8 cellular contexts compared by ENCODE assay signal in genomic region chr17:79082311-79083190, GRCh38. TPM values are rescaled to one million over a fixed set of nuclear protein-coding genes. Genes with fewer than 3 reads are reported as not detected.
DNase-seq lines count a peak whose midpoint lies in the region; ATAC-seq and TF ChIP-seq lines count a peak whose summit lies in the region.

No MANE protein-coding gene starts in this region.

- H3K36me3 ChIP-seq in esophagus squamous epithelium = peaks cover 21 to 93% (median 22%) of the 10 kb centered on the region in 3 donors
- peaks cover 32% of the 10 kb centered on the region for H3K36me3 ChIP-seq in neutrophil

- no peaks in the 10 kb centered on the region for H3K27me3 Mint-ChIP-seq in activated CD8-positive, alpha-beta T cell treated with anti-CD3 and anti-CD28 coated beads for 36 hours

- H3K9me3 Mint-ChIP-seq in activated CD8-positive, alpha-beta T cell treated with anti-CD3 and anti-CD28 coated beads for 36 hours = no peaks in the 10 kb centered on the region

- H3K36me3 Mint-ChIP-seq in activated CD8-positive, alpha-beta T cell treated with anti-CD3 and anti-CD28 coated beads for 36 hours (ENCODE audit: low read depth) = peaks cover 14% of the 10 kb centered on the region

- WGBS in esophagus squamous epithelium, 2 donors = 37 to 58% methylated on average over 15 to 16 of the region's 41 CpGs

- no peaks in the 10 kb centered on the region for H3K4me1 Mint-ChIP-seq in activated CD8-positive, alpha-beta T cell treated with anti-CD3 and anti-CD28 coated beads for 36 hours (ENCODE audit: low read depth)

- TF ChIP-seq POLR2A in esophagus squamous epithelium (IDR thresholded peaks at IDR 0.05) = no peak

- no peak overlapping the region for H3K4me3 Mint-ChIP-seq in activated CD8-positive, alpha-beta T cell treated with anti-CD3 and anti-CD28 coated beads for 36 hours

- no peaks in the 10 kb centered on the region for H3K9me3 ChIP-seq in esophagus squamous epithelium
- H3K9me3 ChIP-seq in neutrophil = no peaks in the 10 kb centered on the region

- H3K27ac ChIP-seq in esophagus squamous epithelium = no peak overlapping the region
- H3K27ac ChIP-seq in neutrophil = no peak overlapping the region

- H3K27me3 ChIP-seq in esophagus squamous epithelium (no peaks in the 10 kb centered on the region), neutrophil (no peaks in the 10 kb centered on the region)

- H3K4me3 ChIP-seq in esophagus squamous epithelium = no peak overlapping the region
- no peak overlapping the region for H3K4me3 ChIP-seq in neutrophil (ENCODE audit: low read depth in 1 of 2, low read length in 1 of 2)

- ATAC-seq in activated CD8-positive, alpha-beta T cell treated with anti-CD3 and anti-CD28 coated beads for 36 hours = peak; percentile 76
- no peak for ATAC-seq in GM21786 (IDR thresholded peaks at IDR 0.05; ENCODE audit: unreplicated experiment)

- H3K4me1 ChIP-seq in esophagus squamous epithelium (peaks cover 0 to 7% (median 0%) of the 10 kb centered on the region in 3 donors), neutrophil (ENCODE audit: control insufficient read depth in 1 of 2, insufficient read depth in 1 of 2, low read depth in 1 of 2, low read length in 1 of 2) (no peaks in the 10 kb centered on the region)

- intact Hi-C loops in activated CD8-positive, alpha-beta T cell treated with anti-CD3 and anti-CD28 coated beads for 36 hours (cut with micrococcal nuclease) = no loop called here
- intact Hi-C loops in esophagus squamous epithelium (cut with DNase I) = no loop called here

- POLR2A ChIA-PET in activated CD8-positive, alpha-beta T cell treated with anti-CD3 and anti-CD28 coated beads for 36 hours (lab: Charles Lee) = no interaction called here

- peak; percentile 91 for TF ChIP-seq CTCF in activated CD8-positive, alpha-beta T cell treated with anti-CD3 and anti-CD28 coated beads for 36 hours (IDR thresholded peaks at IDR 0.05)
- TF ChIP-seq CTCF in esophagus squamous epithelium (IDR thresholded peaks at IDR 0.05) (peak in 5 of 6 experiments; percentile 60 to 73 (median 70)), neutrophil (IDR thresholded peaks at IDR 0.05) (peak; percentile 59)

- H3K27ac Mint-ChIP-seq in activated CD8-positive, alpha-beta T cell treated with anti-CD3 and anti-CD28 coated beads for 36 hours = no peak overlapping the region

- CTCF ChIA-PET in activated CD8-positive, alpha-beta T cell treated with anti-CD3 and anti-CD28 coated beads for 36 hours (lab: Charles Lee) = interaction anchor here (0.7 to 4.0 kb wide), 11 partner anchors 9 to 650 kb away, joined by 3 to 23 read pairs (median 7); partner anchors contain the start of gene ENGASE

- peak; percentile 14 to 57 (median 23) for DNase-seq in NCI-H1417 (lab: John Stamatoyannopoulos, UW)
- DNase-seq in NCI-H1417 treated with DMSO at 0.1 percent for 48 hours (lab: John Stamatoyannopoulos, UW) = no peak
- DNase-seq in NCI-H2227 (lab: John Stamatoyannopoulos, UW; ENCODE audit: unreplicated experiment) = peak; percentile 65
- DNase-seq in activated CD8-positive, alpha-beta T cell treated with anti-CD3 and anti-CD28 coated beads for 36 hours = peak; percentile 56
- no peak for DNase-seq in esophagus squamous epithelium (lab: John Stamatoyannopoulos, UW)
- DNase-seq in cerebellar nuclear complex (lab: John Stamatoyannopoulos, UW) = no peak

RNA-seq across cellular contexts. Expression of gene ENGASE, which starts 7.9 kb away (rescaled TPM):
- 10 to 100 TPM; 41.3 to 41.8 TPM for total RNA-seq in activated CD8-positive, alpha-beta T cell treated with anti-CD3 and anti-CD28 coated beads for 36 hours
- total RNA-seq in esophagus squamous epithelium = 10 to 100 TPM in 2 of 4 donors, 1 to 10 TPM in 2; 6.0 to 32.2 (median 9.5) TPM

RNA-seq across cellular contexts. Expression of gene C1QTNF1, which starts 58.6 kb away (rescaled TPM):
- total RNA-seq in activated CD8-positive, alpha-beta T cell treated with anti-CD3 and anti-CD28 coated beads for 36 hours = under 1 TPM; 0.13 to 0.14 TPM
- total RNA-seq in esophagus squamous epithelium = 10 to 100 TPM in 2 of 4 donors, 1 to 10 TPM in 2; 2.7 to 20.4 (median 6.8) TPM

Comparison
In these comparisons a context has a peak if more than half of its experiments do, and no peak if none do; other contexts are left out.
1. DNase-seq: peak in NCI-H1417 (3 of 3), NCI-H2227 (single experiment) and activated CD8-positive, alpha-beta T cell treated with anti-CD3 and anti-CD28 coated beads for 36 hours (single experiment); none in NCI-H1417 treated with DMSO at 0.1 percent for 48 hours (single experiment), esophagus squamous epithelium (single experiment) and cerebellar nuclear complex (0 of 2).
2. Peak in every context shown above with its lines, with median percentiles within 50 percentile points of each other: CTCF ChIP-seq.